ENCODE assay signal across 8 cellular contexts in genomic region chr11:16820324-16821092, GRCh38.
DNase-seq lines count a peak whose midpoint lies in the region; ATAC-seq and TF ChIP-seq lines count a peak whose summit lies in the region.

No MANE protein-coding gene starts in this region.

- ATAC-seq in GM18858 (IDR thresholded peaks at IDR 0.05; ENCODE audit: unreplicated experiment) (peak; percentile 78), HG03066 (IDR thresholded peaks at IDR 0.05; ENCODE audit: low read depth, unreplicated experiment) (peak; percentile 68), left lung (peak; percentile 87)

- no peaks in the 10 kb centered on the region for H3K9me3 ChIP-seq in left lung

- DNase-seq in AG08396 (ENCODE audit: low spot score) (peak; percentile 82), NCI-H2196 (lab: John Stamatoyannopoulos, UW; ENCODE audit: unreplicated experiment) (peak; percentile 73), cerebellum (ENCODE audit: low spot score) (peak; percentile 60), left lung (peak; percentile 78 to 80)
- DNase-seq in activated CD4-positive, CD25-positive, alpha-beta regulatory T cell treated with anti-CD3 and anti-CD28 coated beads, Interleukin-2, amount 50 U/mL, for 16 hours (ENCODE audit: low read depth, low spot score), result peak; percentile 48
- peak in 2 of 3 donors; percentile 1 to 63 for DNase-seq in stimulated activated CD4-positive, alpha-beta T cell treated with anti-CD3 and anti-CD28 coated beads, TNF-alpha, amount 100 ng/mL, for 1 hour (ENCODE audit: low read depth in 3 of 3, low spot score in 1 of 3)

- peaks cover 0 to 7% of the 10 kb centered on the region in 2 donors for H3K36me3 ChIP-seq in left lung

- H3K27me3 ChIP-seq in left lung, result no peaks in the 10 kb centered on the region

- intact Hi-C loops in left lung (cut with DNase I), result no loop called here

- peak; percentile 80 to 90 for TF ChIP-seq CTCF in left lung (IDR thresholded peaks at IDR 0.05)

- H3K4me1 ChIP-seq in left lung, result peaks cover 4 to 34% of the 10 kb centered on the region in 2 donors

- H3K4me3 ChIP-seq in left lung, result no peak overlapping the region

- no peak overlapping the region for H3K27ac ChIP-seq in left lung

Comparison
In these comparisons a context has a peak if more than half of its experiments do, and no peak if none do; other contexts are left out.
1. DNase-seq: peak in every context shown above with its lines; median percentile 82 in AG08396; 79 in left lung; 73 in NCI-H2196; 60 in cerebellum; 48 in activated CD4-positive, CD25-positive, alpha-beta regulatory T cell treated with anti-CD3 and anti-CD28 coated beads, Interleukin-2, amount 50 U/mL, for 16 hours; 32 in stimulated activated CD4-positive, alpha-beta T cell treated with anti-CD3 and anti-CD28 coated beads, TNF-alpha, amount 100 ng/mL, for 1 hour.